ENCODE assay signal across 26 cellular contexts in the genomic region with DNA sequence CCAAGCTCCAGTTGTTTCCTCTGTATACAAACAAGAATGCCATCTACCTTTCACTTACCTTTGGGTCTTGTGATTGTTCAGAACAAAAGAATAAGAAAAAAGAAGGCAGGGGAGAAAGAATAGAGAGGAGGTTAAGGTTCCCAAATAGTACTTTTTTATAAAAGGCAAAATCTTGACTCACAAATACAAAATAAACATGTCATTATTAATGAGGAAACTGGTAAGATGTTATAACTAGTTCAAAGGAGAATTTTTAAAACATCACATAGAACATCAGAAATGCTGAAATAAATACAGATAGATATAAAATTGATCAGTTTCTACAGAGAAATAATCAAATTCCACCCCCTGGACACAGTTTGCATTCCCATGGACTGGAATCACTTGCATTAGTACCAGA.
"Had no signal": no experiment of that assay in that cellular context is flagged by ENCODE, and none has a peak within 500 bp of the region (broad histone marks: within the 10 kb centered on the region; RNA-seq: fewer than 3 reads in every experiment).

No MANE protein-coding gene starts in this region.

- H3K36me3 ChIP-seq: neural progenitor cell, neutrophil, ovary, pancreas, prostate gland, right atrium auricular region, right lobe of liver, sigmoid colon, spleen had no signal

- H3K4me1 ChIP-seq: pancreas, parathyroid adenoma, prostate gland, psoas muscle, right lobe of liver had no signal

- H3K9me3 ChIP-seq: neutrophil, ovary, pancreas, prostate gland, psoas muscle, right atrium auricular region, right lobe of liver, sigmoid colon, spleen had no signal

- H3K27me3 ChIP-seq: neural progenitor cell, neutrophil, ovary, pancreas, right atrium auricular region, right lobe of liver, sigmoid colon, spleen had no signal

- DNase-seq: naive thymus-derived CD4-positive, alpha-beta T cell; naive thymus-derived CD8-positive, alpha-beta T cell; natural killer cell; nephron progenitor cell; nucleus accumbens; occipital lobe; ovary; pancreas; posterior cingulate gyrus; psoas muscle; retina; right cardiac atrium; right lobe of liver; sigmoid colon; small intestine; spleen; stimulated activated CD4-positive, alpha-beta T cell treated with anti-CD3 and anti-CD28 coated beads, Interleukin-12 subunit alpha, Interleukin-12 subunit beta, amount 100 ng/mL, for 4 hours; stimulated activated CD4-positive, alpha-beta T cell treated with anti-CD3 and anti-CD28 coated beads, Interleukin-15, amount 100 ng/mL, for 24 hours; stimulated activated CD4-positive, alpha-beta T cell treated with anti-CD3 and anti-CD28 coated beads, Interleukin-1b, Interleukin-23, amount 100 ng/mL, for 48 hours had no signal

- FAIRE-seq: pancreas, small intestine had no signal

- H3K27ac ChIP-seq: neural progenitor cell, neutrophil, ovary, pancreas, parathyroid adenoma, prostate gland, psoas muscle, right atrium auricular region, right lobe of liver, sigmoid colon, skin epidermis, spleen had no signal

- H3K4me3 ChIP-seq: neural progenitor cell, ovary, pancreas, prostate gland, psoas muscle, right atrium auricular region, right lobe of liver, sigmoid colon, skin epidermis, smooth muscle cell, spleen had no signal
